In the genomic region with DNA sequence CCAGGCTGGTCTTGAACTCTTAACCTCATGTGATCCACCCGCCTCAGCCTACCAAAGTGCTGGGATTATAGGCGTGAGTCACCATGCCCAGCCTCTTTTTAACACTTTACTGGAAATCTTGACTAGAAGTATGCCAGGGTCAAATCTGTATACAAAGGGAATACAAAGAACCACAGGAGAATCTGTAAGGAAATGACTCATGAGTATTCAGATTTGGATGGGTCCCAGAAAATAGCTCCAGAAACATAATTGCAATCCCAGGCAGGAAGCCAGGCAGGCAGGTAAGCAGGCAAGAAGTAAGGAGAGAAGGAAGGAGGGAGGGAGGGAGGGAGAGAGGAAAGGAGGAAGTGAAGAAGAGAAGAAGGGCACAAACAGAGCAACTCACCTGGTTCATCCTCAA, we compare ENCODE assay signal across 13 cellular contexts. TPM values are rescaled to one million over a fixed set of nuclear protein-coding genes. Genes with fewer than 3 reads are reported as not detected.
DNase-seq lines count a peak whose midpoint lies in the region; TF ChIP-seq lines count a peak whose summit lies in the region.
"Had no signal": no experiment of that assay in that cellular context is flagged by ENCODE, and none has a peak within 500 bp of the region (broad histone marks: within the 10 kb centered on the region; RNA-seq: fewer than 3 reads in every experiment).

No MANE protein-coding gene starts in this region.

- 24 to 25% methylated on average over 1 to 2 of the region's 2 CpGs for WGBS in esophagus squamous epithelium, 2 donors

- intact Hi-C loops in esophagus squamous epithelium (cut with DNase I): no loop called here
- intact Hi-C loops in posterior cingulate gyrus (cut with DNase I): no loop called here

- no peaks in the 10 kb centered on the region for H3K9me3 ChIP-seq in esophagus squamous epithelium
- H3K9me3 ChIP-seq: Peyer's patch, uterus had no signal

- DNase-seq in HFF-Myc (ENCODE audit: extremely low read depth, low read depth): peak; percentile 60
- DNase-seq in RPMI7951 (ENCODE audit: low read depth): peak; percentile 93
- no peak for DNase-seq in esophagus squamous epithelium (lab: John Stamatoyannopoulos, UW)
- DNase-seq in skeletal muscle cell (ENCODE audit: low read depth): peak; percentile 75
- no peak for DNase-seq in activated T-cell treated with anti-CD3 and anti-CD28 coated beads, Interleukin-2, amount 50 U/mL, for 48 hours
- no peak for DNase-seq in posterior cingulate gyrus
- DNase-seq in activated CD8-positive, alpha-beta memory T cell treated with anti-CD3 and anti-CD28 coated beads, Interleukin-2, amount 50 U/mL, for 4 hours: no peak
- no peak for DNase-seq in effector CD8-positive, alpha-beta T cell (lab: John Stamatoyannopoulos, UW)
- DNase-seq: activated CD4-positive, alpha-beta T cell treated with anti-CD3 and anti-CD28 coated beads for 36 hours; activated naive CD8-positive, alpha-beta T cell treated with anti-CD3 and anti-CD28 coated beads, Interleukin-2, amount 10 ng/mL, durations not matched to agents 7 days and 5 days; NCI-H1436 treated with DMSO at 0.1 percent for 48 hours; Peyer's patch; uterus had no signal

- H3K4me3 ChIP-seq in HFF-Myc (replicated peaks; ENCODE audit: low read depth, low read length): no peak overlapping the region
- H3K4me3 ChIP-seq in esophagus squamous epithelium: no peak overlapping the region
- H3K4me3 ChIP-seq in skeletal muscle cell (ENCODE audit: low read depth, low read length): no peak overlapping the region
- H3K4me3 ChIP-seq: Peyer's patch, uterus had no signal

- H3K27me3 ChIP-seq in esophagus squamous epithelium: no peaks in the 10 kb centered on the region
- H3K27me3 ChIP-seq: Peyer's patch, uterus had no signal

- no peak for TF ChIP-seq CTCF in HFF-Myc (IDR thresholded peaks at IDR 0.05; ENCODE audit: low read depth, low read length, missing control alignments)
- TF ChIP-seq CTCF in esophagus squamous epithelium (IDR thresholded peaks at IDR 0.05): no peak

- TF ChIP-seq POLR2A in esophagus squamous epithelium (IDR thresholded peaks at IDR 0.05): no peak

- H3K4me1 ChIP-seq in esophagus squamous epithelium: peaks cover 0 to 20% (median 0%) of the 10 kb centered on the region in 3 donors
- H3K4me1 ChIP-seq: Peyer's patch, uterus had no signal

- H3K27ac ChIP-seq in esophagus squamous epithelium: peak overlapping the region; percentile 65 to 77 (median 68)
- H3K27ac ChIP-seq: Peyer's patch, uterus had no signal

- H3K36me3 ChIP-seq in esophagus squamous epithelium: no peaks in the 10 kb centered on the region
- H3K36me3 ChIP-seq: Peyer's patch, uterus had no signal

RNA-seq across cellular contexts. Expression of a gene that starts 22.8 kb away (rescaled TPM):
- 3.5 and 3.6 TPM in 2 replicates for total RNA-seq in RPMI7951 (2014; rRNA removed; shearing (Covaris generic))
- 100 to 1,000 TPM in 1 of 4 donors, 10 to 100 TPM in 3; 51.0 to 105 (median 85.6) TPM for total RNA-seq in esophagus squamous epithelium

Comparison
In these comparisons a context has a peak if more than half of its experiments do, and no peak if none do; other contexts are left out.
1. DNase-seq: peak in HFF-Myc (single experiment), RPMI7951 (single experiment) and skeletal muscle cell (single experiment); none in esophagus squamous epithelium (single experiment), activated T-cell treated with anti-CD3 and anti-CD28 coated beads, Interleukin-2, amount 50 U/mL, for 48 hours (0 of 2), posterior cingulate gyrus (0 of 10), activated CD8-positive, alpha-beta memory T cell treated with anti-CD3 and anti-CD28 coated beads, Interleukin-2, amount 50 U/mL, for 4 hours (single experiment) and effector CD8-positive, alpha-beta T cell (single experiment).
2. RNA of a gene that starts 22.8 kb away (total RNA-seq): 51.0 to 105 TPM in esophagus squamous epithelium; 3.5 to 3.6 TPM in RPMI7951; every median in the first group is over 10 times any median in the second.